ENCODE assay signal across 20 cellular contexts in genomic region chrX:153845842-153846241, GRCh38. TPM values are rescaled to one million over a fixed set of nuclear protein-coding genes. Genes with fewer than 3 reads are reported as not detected.
DNase-seq lines count a peak whose midpoint lies in the region; ATAC-seq, FAIRE-seq and TF ChIP-seq lines count a peak whose summit lies in the region.
"Had no signal": no experiment of that assay in that cellular context is flagged by ENCODE, and none has a peak within 500 bp of the region (broad histone marks: within the 10 kb centered on the region; RNA-seq: fewer than 3 reads in every experiment).

No MANE protein-coding gene starts in this region.

- H3K36me3 ChIP-seq in HUES64 (ENCODE audit: insufficient read depth, low read length), result no peaks in the 10 kb centered on the region
- no peaks in the 10 kb centered on the region for H3K36me3 ChIP-seq in K562 (ENCODE audit: control insufficient read depth, insufficient read depth, low read length)
- H3K36me3 ChIP-seq in trophoblast cell (ENCODE audit: control insufficient read depth in 1 of 2, insufficient read depth in 2 of 2, low read length in 2 of 2), result no peaks in the 10 kb centered on the region
- H3K36me3 ChIP-seq in prostate gland, result no peaks in the 10 kb centered on the region

- no peak for TF ChIP-seq RAD21 in K562 (CRISPR knock-in tag; conservative IDR thresholded peaks at IDR 0.05 in 1 of 2, IDR thresholded peaks at IDR 0.05 in 1 of 2)

- H3K9me1 ChIP-seq in K562 (ENCODE audit: control insufficient read depth, insufficient read depth, low read length), result no peaks in the 10 kb centered on the region

- in situ Hi-C loops in K562 (cut with MboI), result no loop called here

- H4K8ac ChIP-seq in trophoblast cell (ENCODE audit: low read depth, low read length), result no peak overlapping the region

- H3K27ac ChIP-seq in HUES64 (ENCODE audit: low read depth, low read length), result peak overlapping the region; percentile 90
- no peak overlapping the region for H3K27ac ChIP-seq in K562 (ENCODE audit: extremely low read depth, low read depth, low read length)
- no peak overlapping the region for H3K27ac ChIP-seq in trophoblast cell (ENCODE audit: low read depth, low read length)
- H3K27ac ChIP-seq in prostate gland, result no peak overlapping the region
- H3K27ac ChIP-seq: GM23248 had no signal

- no peak for FAIRE-seq in K562 (lab: Jason Lieb, UNC)

- H2BK12ac ChIP-seq in trophoblast cell (ENCODE audit: low read length), result no peak overlapping the region

- ATAC-seq in K562 (no peak), GM21576 (IDR thresholded peaks at IDR 0.05; ENCODE audit: unreplicated experiment) (no peak)

- no peak overlapping the region for H3K4ac ChIP-seq in trophoblast cell (ENCODE audit: low read depth, low read length)

- no peak for TF ChIP-seq EP300 in K562 (IDR thresholded peaks at IDR 0.05; ENCODE audit: low read length)

- no peak overlapping the region for H3K14ac ChIP-seq in trophoblast cell (ENCODE audit: low read length)

- peak overlapping the region; percentile 61; the same call in 1 of the 2 replicates for H3K9ac ChIP-seq in HUES64 (ENCODE audit: low read depth, low read length)
- no peak overlapping the region for H3K9ac ChIP-seq in K562 (ENCODE audit: insufficient read depth in 1 of 2, low read depth in 2 of 2, low read length in 2 of 2)
- no peak overlapping the region for H3K9ac ChIP-seq in trophoblast cell (ENCODE audit: low read length)
- H3K9ac ChIP-seq: GM23248 had no signal

- no peaks in the 10 kb centered on the region for H3K79me2 ChIP-seq in K562 (ENCODE audit: control insufficient read depth, insufficient read depth, low read length)
- no peaks in the 10 kb centered on the region for H3K79me2 ChIP-seq in trophoblast cell (ENCODE audit: control insufficient read depth, insufficient read depth, low read length, poor library complexity)

- H4K20me1 ChIP-seq in K562 (replicated peaks; ENCODE audit: control insufficient read depth, insufficient read depth, low read length), result no peaks in the 10 kb centered on the region

- WGBS in HUES64, result 3% methylated on average over 3 of the region's 3 CpGs
- WGBS in K562 (ENCODE audit: insufficient coverage, low coverage, missing lambda C conversion rate), result 6% methylated on average over 3 of the region's 3 CpGs
- WGBS in trophoblast cell (ENCODE audit: extremely low coverage, insufficient coverage, insufficient read length), result no CpG with 5 or more reads among the region's 3 CpGs
- 6% methylated on average over 3 of the region's 3 CpGs for WGBS in prostate gland

- intact Hi-C loops in K562 (cut with micrococcal nuclease), result no loop called here
- intact Hi-C loops in prostate gland (cut with DNase I), result no loop called here

- H3K4me3 ChIP-seq in HUES64 (ENCODE audit: low read length) (peak overlapping the region; percentile 27), K562 (no peak overlapping the region), fibroblast of villous mesenchyme (ENCODE audit: low read depth, low read length) (no peak overlapping the region), trophoblast cell (ENCODE audit: low read depth, low read length) (no peak overlapping the region), prostate gland (no peak overlapping the region)
- H3K4me3 ChIP-seq: GM23248 had no signal

- no peak overlapping the region for H4K91ac ChIP-seq in trophoblast cell (ENCODE audit: low read depth, low read length)

- no peak overlapping the region for H3K23ac ChIP-seq in trophoblast cell (ENCODE audit: low read length)

- H2BK120ac ChIP-seq in trophoblast cell (ENCODE audit: insufficient read depth, low read length, poor library complexity), result no peak overlapping the region

- CTCF ChIA-PET in K562 (lab: Yijun Ruan, JAX; ENCODE audit: low intra/inter-chr PET ratio), result no interaction called here

- H2AFZ ChIP-seq in K562 (ENCODE audit: low read depth, low read length), result no peak overlapping the region
- H2AFZ ChIP-seq in trophoblast cell (ENCODE audit: insufficient read depth, low read length, poor library complexity), result no peak overlapping the region
- H2AFZ ChIP-seq: GM23248 had no signal

- H2BK5ac ChIP-seq in trophoblast cell (ENCODE audit: low read depth, low read length, poor library complexity), result no peak overlapping the region

- no peak overlapping the region for H3K18ac ChIP-seq in trophoblast cell (ENCODE audit: low read length)

- H3K4me2 ChIP-seq in K562 (ENCODE audit: insufficient read depth, low read length) (no peak overlapping the region), trophoblast cell (ENCODE audit: low read length) (no peak overlapping the region)

- DNase-seq in K562 (ENCODE audit: extremely low read depth in 1 of 4, low spot score in 3 of 4), result no peak
- DNase-seq in fibroblast of villous mesenchyme (ENCODE audit: low read depth), result peak; percentile 21
- DNase-seq in trophoblast cell, result peak; percentile 45 to 71
- no peak for DNase-seq in activated CD8-positive, alpha-beta memory T cell treated with anti-CD3 and anti-CD28 coated beads for 24 hours
- no peak for DNase-seq in prostate gland (ENCODE audit: low spot score)
- DNase-seq: Caco-2; CD4-positive, CD25-positive, alpha-beta regulatory T cell; DMS153; GM23248; HFFc6; NCI-H187 treated with DMSO at 0.1 percent for 48 hours; NCI-H2171; NCI-H510A; NCI-H774; SW 1271 had no signal

- H2AK5ac ChIP-seq in trophoblast cell (ENCODE audit: low read length), result no peak overlapping the region

- H3K4me1 ChIP-seq in HUES64 (ENCODE audit: insufficient read depth, low read length) (peaks cover 47% of the 10 kb centered on the region), K562 (replicated peaks in 1 of 2; ENCODE audit: control insufficient read depth in 2 of 2, insufficient read depth in 2 of 2, low read length in 2 of 2) (no peaks in the 10 kb centered on the region), trophoblast cell (ENCODE audit: control insufficient read depth in 1 of 2, insufficient read depth in 2 of 2, low read length in 2 of 2) (no peaks in the 10 kb centered on the region), prostate gland (replicated peaks) (no peaks in the 10 kb centered on the region)
- H3K4me1 ChIP-seq: Caco-2 had no signal

- H3K9me3 ChIP-seq in HUES64 (ENCODE audit: insufficient read depth, low read depth, low read length), result no peaks in the 10 kb centered on the region
- no peaks in the 10 kb centered on the region for H3K9me3 ChIP-seq in K562 (replicated peaks; ENCODE audit: control insufficient read depth, insufficient read depth, low read depth, low read length)
- no peaks in the 10 kb centered on the region for H3K9me3 ChIP-seq in trophoblast cell (ENCODE audit: insufficient read depth, low read depth, low read length)
- H3K9me3 ChIP-seq in prostate gland, result no peaks in the 10 kb centered on the region
- H3K9me3 ChIP-seq: Caco-2 had no signal

- POLR2A ChIA-PET in K562 (lab: Yijun Ruan, JAX), result interaction anchor here (0.8 kb wide), 1 partner anchor 8 kb away, joined by 3 read pairs; no protein-coding TSS in a partner anchor

- no peaks in the 10 kb centered on the region for H3K79me1 ChIP-seq in trophoblast cell (ENCODE audit: low read length)

- H3K27me3 ChIP-seq in HUES64 (ENCODE audit: insufficient read depth, low read length), result peaks cover 5% of the 10 kb centered on the region; the same call in 1 of the 2 replicates
- no peaks in the 10 kb centered on the region for H3K27me3 ChIP-seq in K562 (ENCODE audit: control insufficient read depth in 2 of 2, insufficient read depth in 2 of 2, low read length in 2 of 2)
- no peaks in the 10 kb centered on the region for H3K27me3 ChIP-seq in trophoblast cell (ENCODE audit: insufficient read depth, low read length)
- H3K27me3 ChIP-seq in prostate gland (replicated peaks; ENCODE audit: insufficient read depth), result no peaks in the 10 kb centered on the region

- TF ChIP-seq CTCF in K562 (IDR thresholded peaks at IDR 0.05 in 2 of 3, conservative IDR thresholded peaks at IDR 0.05 in 1 of 3; ENCODE audit: insufficient read depth in 2 of 3, low read depth in 1 of 3, low read length in 3 of 3) (no peak), fibroblast of villous mesenchyme (IDR thresholded peaks at IDR 0.05; ENCODE audit: insufficient read depth, low read depth, low read length) (no peak), prostate gland (IDR thresholded peaks at IDR 0.05) (no peak)

- no peak overlapping the region for H4K12ac ChIP-seq in trophoblast cell (ENCODE audit: low read depth, low read length)

- no TSS peak for BruUV-seq in K562 (replicated peaks; lab: Mats Ljungman, UMichigan)

- TF ChIP-seq POLR2A in K562 (conservative IDR thresholded peaks at IDR 0.05), result no peak
- no peak for TF ChIP-seq POLR2A in prostate gland (IDR thresholded peaks at IDR 0.05)

RNA-seq across cellular contexts. Expression of gene PDZD4, which starts 15.5 kb away (rescaled TPM):
- polyA plus RNA-seq in HUES64 (2013, experiment 1 of 2), result 82.2 TPM
- 78.3 TPM for polyA plus RNA-seq in HUES64 (2013, experiment 2 of 2)
- 0.46 TPM in 1 of 2 replicates, not detected in the other for total RNA-seq in K562 (2011; cell fraction: chromatin; rRNA removed; ENCODE audit: low replicate concordance)
- 0.13 and 0.33 TPM in 2 replicates for total RNA-seq in K562 (2011; cell fraction: nucleolus; rRNA removed)
- total RNA-seq in K562 (2011; cell fraction: nucleoplasm; rRNA removed), result not detected in 2 replicates
- total RNA-seq in K562 (2014; rRNA removed) (0.05 TPM in 1 of 2 replicates, not detected in the other), K562 (2014; rRNA removed; fragmentation: Illumina TruSeq; extraction: Trizol) (not detected in 2 replicates), K562 (2015; rRNA removed; fragmentation: Illumina TruSeq; extraction: Trizol) (not detected in 2 replicates), K562 (2021) (0.38 TPM in 1 of 2 replicates, not detected in the other), fibroblast of villous mesenchyme (0.32 and 0.43 TPM in 2 replicates), prostate gland (10 to 100 TPM in 1 of 2 donors, 1 to 10 TPM in 1; 7.2 to 16.8 TPM)
- polyA plus RNA-seq in K562 (2011; rRNA removed) (0.07 and 0.18 TPM in 2 replicates), K562 (2014; fragmentation: Illumina TruSeq; extraction: Trizol) (not detected in 2 replicates), K562 (2014; fragmentation: Nextera tagmentation; extraction: Ambion mirVana) (not detected), K562 (2014; rRNA removed) (0.08 TPM in 1 of 2 replicates, not detected in the other)
- polyA plus RNA-seq in K562 (2011; cell fraction: cytosol; rRNA removed), result 0.06 and 0.13 TPM in 2 replicates
- polyA plus RNA-seq in K562 (2011; cell fraction: nucleus; rRNA removed), result 1.1 and 1.4 TPM in 2 replicates
- polyA plus RNA-seq in K562 (2012), result 0.07 TPM in 1 of 2 replicates, not detected in the other
- polyA minus RNA-seq in K562 (2011; rRNA and poly(A)+ RNA removed), result not detected in 2 replicates
- polyA minus RNA-seq in K562 (2011; cell fraction: cytosol; rRNA and poly(A)+ RNA removed), result not detected in 2 replicates
- 0.33 TPM in 1 of 2 replicates, not detected in the other for polyA minus RNA-seq in K562 (2011; cell fraction: nucleus; rRNA and poly(A)+ RNA removed)
- polyA plus RNA-seq in trophoblast cell (2013), result 0.18 and 0.29 TPM in 2 replicates
- total RNA-seq: B cell, GM23248, HFFc6 had no signal
- polyA plus RNA-seq: CD4-positive, CD25-positive, alpha-beta regulatory T cell; GM23248 had no signal

RNA-seq across cellular contexts. Expression of gene L1CAM, which starts 40.1 kb away (rescaled TPM):
- polyA plus RNA-seq in HUES64 (2013, experiment 1 of 2), result 11.7 TPM
- polyA plus RNA-seq in HUES64 (2013, experiment 2 of 2), result 12.6 TPM
- total RNA-seq in K562 (2011; cell fraction: chromatin; rRNA removed; ENCODE audit: low replicate concordance), result 1.9 and 4.7 TPM in 2 replicates
- total RNA-seq in K562 (2011; cell fraction: nucleolus; rRNA removed), result 1.1 and 2.7 TPM in 2 replicates
- total RNA-seq in K562 (2011; cell fraction: nucleoplasm; rRNA removed), result 1.5 and 1.8 TPM in 2 replicates
- total RNA-seq in K562 (2014; rRNA removed) (0.09 and 0.24 TPM in 2 replicates), K562 (2014; rRNA removed; fragmentation: Illumina TruSeq; extraction: Trizol) (0.10 and 0.40 TPM in 2 replicates), K562 (2015; rRNA removed; fragmentation: Illumina TruSeq; extraction: Trizol) (0.11 and 0.36 TPM in 2 replicates), K562 (2021) (0.29 and 0.86 TPM in 2 replicates), fibroblast of villous mesenchyme (16.4 and 54.4 TPM in 2 replicates), prostate gland (10 to 100 TPM in 1 of 2 donors, under 1 TPM in 1; 0.73 to 18.0 TPM)
- polyA plus RNA-seq in K562 (2011; rRNA removed) (0.15 and 0.61 TPM in 2 replicates), K562 (2014; fragmentation: Illumina TruSeq; extraction: Trizol) (0.16 and 0.21 TPM in 2 replicates), K562 (2014; fragmentation: Nextera tagmentation; extraction: Ambion mirVana) (not detected), K562 (2014; rRNA removed) (0.62 TPM in 1 of 2 replicates, not detected in the other)
- 0.10 and 0.19 TPM in 2 replicates for polyA plus RNA-seq in K562 (2011; cell fraction: cytosol; rRNA removed)
- polyA plus RNA-seq in K562 (2011; cell fraction: nucleus; rRNA removed), result 1.4 and 1.7 TPM in 2 replicates
- 0.29 and 2.2 TPM in 2 replicates for polyA plus RNA-seq in K562 (2012)
- 0.18 and 0.21 TPM in 2 replicates for polyA minus RNA-seq in K562 (2011; rRNA and poly(A)+ RNA removed)
- 3.5 TPM in 1 of 2 replicates, not detected in the other for polyA minus RNA-seq in K562 (2011; cell fraction: cytosol; rRNA and poly(A)+ RNA removed)
- polyA minus RNA-seq in K562 (2011; cell fraction: nucleus; rRNA and poly(A)+ RNA removed), result 0.44 and 1.1 TPM in 2 replicates
- 17.7 and 21.8 TPM in 2 replicates for polyA plus RNA-seq in trophoblast cell (2013)

RNA-seq across cellular contexts. Expression of gene SSR4, which starts 51.4 kb away (rescaled TPM):
- 216 TPM for polyA plus RNA-seq in HUES64 (2013, experiment 1 of 2)
- 225 TPM for polyA plus RNA-seq in HUES64 (2013, experiment 2 of 2)
- total RNA-seq in K562 (2011; cell fraction: chromatin; rRNA removed; ENCODE audit: low replicate concordance), result 87.7 and 259 TPM in 2 replicates
- total RNA-seq in K562 (2011; cell fraction: nucleolus; rRNA removed), result 611 and 654 TPM in 2 replicates
- total RNA-seq in K562 (2011; cell fraction: nucleoplasm; rRNA removed), result 313 and 394 TPM in 2 replicates
- total RNA-seq in K562 (2014; rRNA removed) (222 and 275 TPM in 2 replicates), K562 (2014; rRNA removed; fragmentation: Illumina TruSeq; extraction: Trizol) (120 and 146 TPM in 2 replicates), K562 (2015; rRNA removed; fragmentation: Illumina TruSeq; extraction: Trizol) (299 and 311 TPM in 2 replicates), K562 (2021) (272 and 275 TPM in 2 replicates), fibroblast of villous mesenchyme (122 and 133 TPM in 2 replicates), prostate gland (100 to 1,000 TPM; 288 to 623 TPM)
- polyA plus RNA-seq in K562 (2011; rRNA removed) (255 and 290 TPM in 2 replicates), K562 (2014; fragmentation: Illumina TruSeq; extraction: Trizol) (196 and 294 TPM in 2 replicates), K562 (2014; fragmentation: Nextera tagmentation; extraction: Ambion mirVana) (100 to 1,000 TPM; 469 to 492 TPM), K562 (2014; rRNA removed) (344 and 405 TPM in 2 replicates)
- 616 and 1,308 TPM in 2 replicates for polyA plus RNA-seq in K562 (2011; cell fraction: cytosol; rRNA removed)
- 189 and 214 TPM in 2 replicates for polyA plus RNA-seq in K562 (2011; cell fraction: nucleus; rRNA removed)
- polyA plus RNA-seq in K562 (2012), result 287 and 544 TPM in 2 replicates
- polyA minus RNA-seq in K562 (2011; rRNA and poly(A)+ RNA removed), result 132 and 170 TPM in 2 replicates
- 261 and 339 TPM in 2 replicates for polyA minus RNA-seq in K562 (2011; cell fraction: cytosol; rRNA and poly(A)+ RNA removed)
- polyA minus RNA-seq in K562 (2011; cell fraction: nucleus; rRNA and poly(A)+ RNA removed), result 48.7 and 66.4 TPM in 2 replicates
- 386 and 412 TPM in 2 replicates for polyA plus RNA-seq in trophoblast cell (2013)

RNA-seq across cellular contexts. Expression of gene IDH3G, which starts 51.7 kb away (rescaled TPM):
- polyA plus RNA-seq in HUES64 (2013, experiment 1 of 2), result 41.9 TPM
- 45.8 TPM for polyA plus RNA-seq in HUES64 (2013, experiment 2 of 2)
- total RNA-seq in K562 (2011; cell fraction: chromatin; rRNA removed; ENCODE audit: low replicate concordance), result 85.9 and 295 TPM in 2 replicates
- total RNA-seq in K562 (2011; cell fraction: nucleolus; rRNA removed), result 142 and 145 TPM in 2 replicates
- 98.2 and 107 TPM in 2 replicates for total RNA-seq in K562 (2011; cell fraction: nucleoplasm; rRNA removed)
- total RNA-seq in K562 (2014; rRNA removed) (62.4 and 70.5 TPM in 2 replicates), K562 (2014; rRNA removed; fragmentation: Illumina TruSeq; extraction: Trizol) (16.3 and 30.6 TPM in 2 replicates), K562 (2015; rRNA removed; fragmentation: Illumina TruSeq; extraction: Trizol) (34.1 and 39.2 TPM in 2 replicates), K562 (2021) (64.0 and 67.1 TPM in 2 replicates), fibroblast of villous mesenchyme (37.4 and 40.2 TPM in 2 replicates), prostate gland (100 to 1,000 TPM; 106 to 122 TPM)
- polyA plus RNA-seq in K562 (2011; rRNA removed) (37.9 and 74.6 TPM in 2 replicates), K562 (2014; fragmentation: Illumina TruSeq; extraction: Trizol) (72.5 and 80.1 TPM in 2 replicates), K562 (2014; fragmentation: Nextera tagmentation; extraction: Ambion mirVana) (10 to 100 TPM; 24.3 to 36.4 TPM), K562 (2014; rRNA removed) (63.2 and 69.3 TPM in 2 replicates)
- 81.4 and 108 TPM in 2 replicates for polyA plus RNA-seq in K562 (2011; cell fraction: cytosol; rRNA removed)
- polyA plus RNA-seq in K562 (2011; cell fraction: nucleus; rRNA removed), result 174 and 207 TPM in 2 replicates
- polyA plus RNA-seq in K562 (2012), result 78.2 and 88.3 TPM in 2 replicates
- 72.5 and 76.8 TPM in 2 replicates for polyA minus RNA-seq in K562 (2011; rRNA and poly(A)+ RNA removed)
- 47.7 and 58.4 TPM in 2 replicates for polyA minus RNA-seq in K562 (2011; cell fraction: cytosol; rRNA and poly(A)+ RNA removed)
- 49.9 and 58.3 TPM in 2 replicates for polyA minus RNA-seq in K562 (2011; cell fraction: nucleus; rRNA and poly(A)+ RNA removed)
- 51.1 and 53.7 TPM in 2 replicates for polyA plus RNA-seq in trophoblast cell (2013)

RNA-seq across cellular contexts. Expression of gene AVPR2, which starts 58.6 kb away (rescaled TPM):
- not detected for polyA plus RNA-seq in HUES64 (2013, experiment 1 of 2)
- polyA plus RNA-seq in HUES64 (2013, experiment 2 of 2), result not detected
- total RNA-seq in K562 (2011; cell fraction: chromatin; rRNA removed; ENCODE audit: low replicate concordance), result not detected in 2 replicates
- not detected in 2 replicates for total RNA-seq in K562 (2011; cell fraction: nucleolus; rRNA removed)
- total RNA-seq in K562 (2011; cell fraction: nucleoplasm; rRNA removed), result not detected in 2 replicates
- total RNA-seq in K562 (2014; rRNA removed) (not detected in 2 replicates), K562 (2014; rRNA removed; fragmentation: Illumina TruSeq; extraction: Trizol) (not detected in 2 replicates), K562 (2015; rRNA removed; fragmentation: Illumina TruSeq; extraction: Trizol) (not detected in 2 replicates), K562 (2021) (not detected in 2 replicates), fibroblast of villous mesenchyme (under 0.01 TPM in 1 of 2 replicates, not detected in the other), prostate gland (1 to 10 TPM in 1 of 2 donors, under 1 TPM in 1; 0.41 to 2.5 TPM)
- polyA plus RNA-seq in K562 (2011; rRNA removed) (not detected in 2 replicates), K562 (2014; fragmentation: Illumina TruSeq; extraction: Trizol) (not detected in 2 replicates), K562 (2014; fragmentation: Nextera tagmentation; extraction: Ambion mirVana) (not detected), K562 (2014; rRNA removed) (not detected in 2 replicates)
- polyA plus RNA-seq in K562 (2011; cell fraction: cytosol; rRNA removed), result not detected in 2 replicates
- polyA plus RNA-seq in K562 (2011; cell fraction: nucleus; rRNA removed), result not detected in 2 replicates
- polyA plus RNA-seq in K562 (2012), result 0.56 and 0.65 TPM in 2 replicates
- not detected in 2 replicates for polyA minus RNA-seq in K562 (2011; rRNA and poly(A)+ RNA removed)
- not detected in 2 replicates for polyA minus RNA-seq in K562 (2011; cell fraction: cytosol; rRNA and poly(A)+ RNA removed)
- not detected in 2 replicates for polyA minus RNA-seq in K562 (2011; cell fraction: nucleus; rRNA and poly(A)+ RNA removed)
- not detected in 2 replicates for polyA plus RNA-seq in trophoblast cell (2013)
- total RNA-seq: B cell; Caco-2; CD4-positive, CD25-positive, alpha-beta regulatory T cell; GM23248; HFFc6 had no signal
- polyA plus RNA-seq: AG04450; CD4-positive, CD25-positive, alpha-beta regulatory T cell; GM23248; IgD-negative memory B cell had no signal

Comparison
In these comparisons a context has a peak if more than half of its experiments do, and no peak if none do; other contexts are left out.
1. DNase-seq: peak in fibroblast of villous mesenchyme (single experiment) and trophoblast cell (2 of 2); none in K562 (0 of 4), activated CD8-positive, alpha-beta memory T cell treated with anti-CD3 and anti-CD28 coated beads for 24 hours (single experiment) and prostate gland (single experiment).